In the genomic region with DNA sequence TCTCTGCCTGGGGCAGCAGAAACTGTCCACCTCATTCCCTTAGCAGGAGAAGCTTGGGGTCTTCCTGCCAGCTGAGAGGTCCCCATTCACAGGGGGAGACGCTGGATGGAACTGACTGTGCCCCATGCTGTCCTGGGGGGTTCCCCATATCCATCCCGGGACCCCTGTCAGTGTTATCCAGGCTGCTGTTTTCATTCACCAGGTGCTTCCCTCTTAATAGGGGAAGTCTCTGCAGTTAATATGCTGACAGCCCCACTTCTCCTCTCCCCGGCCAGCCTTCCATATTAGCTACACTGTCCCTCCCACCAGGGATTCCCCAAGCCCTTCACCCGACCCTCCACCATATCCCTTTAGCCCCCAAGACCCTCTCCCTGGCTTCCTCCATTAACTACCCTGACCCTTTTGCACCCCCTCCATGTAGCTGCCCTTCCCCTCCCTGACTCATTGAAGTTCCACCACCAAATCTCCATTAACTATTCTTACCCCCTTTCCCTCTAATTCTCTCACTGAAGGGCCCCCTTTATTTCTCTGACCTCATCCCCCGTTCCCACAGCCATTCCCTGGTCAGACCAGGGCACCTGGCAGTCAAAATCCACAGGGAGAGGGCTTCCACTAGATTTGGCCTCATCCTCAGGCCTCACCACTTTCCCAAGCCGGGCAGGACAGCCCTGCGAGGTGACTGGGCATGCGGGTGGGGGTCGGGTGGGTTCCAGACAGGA, we compare ENCODE assay signal across 12 cellular contexts.
DNase-seq lines count a peak whose midpoint lies in the region; ATAC-seq and TF ChIP-seq lines count a peak whose summit lies in the region.
"Had no signal": no experiment of that assay in that cellular context is flagged by ENCODE, and none has a peak within 500 bp of the region (broad histone marks: within the 10 kb centered on the region; RNA-seq: fewer than 3 reads in every experiment).

No MANE protein-coding gene starts in this region.

- CTCF ChIA-PET in CD4-positive, alpha-beta T cell (lab: Charles Lee) = no interaction called here

- DNase-seq in CD4-positive, alpha-beta T cell = no peak
- DNase-seq in coronary artery (ENCODE audit: low spot score) (no peak), nephron progenitor cell (no peak), substantia nigra (lab: John Stamatoyannopoulos, UW) (no peak), OCI-M1 (lab: John Stamatoyannopoulos, UW) (no peak), adrenal gland (no peak), NCI-H526 (lab: John Stamatoyannopoulos, UW) (no peak)
- DNase-seq: erythroblast, NCI-H226 had no signal

- peaks cover 71% of the 10 kb centered on the region for H3K27me3 ChIP-seq in CD4-positive, alpha-beta T cell (ENCODE audit: control insufficient read depth, insufficient read depth, low read length)
- H3K27me3 ChIP-seq in HUES48 (ENCODE audit: control insufficient read depth, insufficient read depth, low read length) = peaks cover 68% of the 10 kb centered on the region
- H3K27me3 ChIP-seq in adrenal gland = peaks cover 69% of the 10 kb centered on the region

- no peaks in the 10 kb centered on the region for H3K9me3 ChIP-seq in CD4-positive, alpha-beta T cell (ENCODE audit: control insufficient read depth, low read length)
- H3K9me3 ChIP-seq in HUES48 (ENCODE audit: control insufficient read depth, insufficient read depth, low read length) = no peaks in the 10 kb centered on the region
- H3K9me3 ChIP-seq in adrenal gland (replicated peaks in 1 of 3) = no peaks in the 10 kb centered on the region
- H3K9me3 ChIP-seq: neutrophil had no signal

- intact Hi-C loops in CD4-positive, alpha-beta T cell (cut with DNase I, micrococcal nuclease) = no loop called here
- intact Hi-C loops in adrenal gland (cut with DNase I) = no loop called here

- peak overlapping the region; percentile 59 for H3K4me3 Mint-ChIP-seq in CD4-positive, alpha-beta T cell
- H3K4me3 Mint-ChIP-seq in nephron progenitor cell = peak overlapping the region; percentile 74

- H3K4me1 ChIP-seq in HUES48 (ENCODE audit: control insufficient read depth, insufficient read depth, low read length) = peaks cover 13% of the 10 kb centered on the region; the same call in 1 of the 2 replicates
- peaks cover 22 to 23% of the 10 kb centered on the region in 2 donors for H3K4me1 ChIP-seq in adrenal gland (replicated peaks in 1 of 2)

- POLR2A ChIA-PET in CD4-positive, alpha-beta T cell (lab: Charles Lee) = no interaction called here

- H3K36me3 ChIP-seq in HUES48 (ENCODE audit: control insufficient read depth, insufficient read depth, low read length) (no peaks in the 10 kb centered on the region), adrenal gland (replicated peaks in 1 of 2) (no peaks in the 10 kb centered on the region)
- H3K36me3 ChIP-seq: neutrophil had no signal

- no peak overlapping the region for H3K27ac ChIP-seq in CD4-positive, alpha-beta T cell (ENCODE audit: low read depth, low read length)
- no peak overlapping the region for H3K27ac ChIP-seq in HUES48 (ENCODE audit: low read depth, low read length)
- H3K27ac ChIP-seq in coronary artery = no peak overlapping the region
- H3K27ac ChIP-seq in substantia nigra (ENCODE audit: low read depth, low read length, poor library complexity, severe bottlenecking) = no peak overlapping the region
- H3K27ac ChIP-seq in adrenal gland = no peak overlapping the region
- H3K27ac ChIP-seq: neutrophil had no signal

- TF ChIP-seq POLR2A in adrenal gland (IDR thresholded peaks at IDR 0.05) = no peak

- TF ChIP-seq CTCF in CD4-positive, alpha-beta T cell (IDR thresholded peaks at IDR 0.05) = no peak
- TF ChIP-seq CTCF in coronary artery (IDR thresholded peaks at IDR 0.05) = no peak
- TF ChIP-seq CTCF in nephron progenitor cell (IDR thresholded peaks at IDR 0.05) = no peak
- no peak for TF ChIP-seq CTCF in adrenal gland (IDR thresholded peaks at IDR 0.05)

- no peaks in the 10 kb centered on the region for H3K9me3 Mint-ChIP-seq in CD4-positive, alpha-beta T cell
- peaks cover 7% of the 10 kb centered on the region for H3K9me3 Mint-ChIP-seq in nephron progenitor cell
- H3K9me3 Mint-ChIP-seq: activated T-cell treated with anti-CD3 and anti-CD28 coated beads, Interleukin-2, amount 50 U/mL, for 24 hours had no signal

- H3K4me3 ChIP-seq in HUES48 (ENCODE audit: low read depth, low read length) (peak overlapping the region; percentile 66; the same call in 1 of the 2 replicates), coronary artery (peak overlapping the region; percentile 58), adrenal gland (peak overlapping the region in 1 of 4 donors; percentile 10)

- no peak for ATAC-seq in CD4-positive, alpha-beta T cell (ENCODE audit: poor library complexity)

- peaks cover 23% of the 10 kb centered on the region for H3K4me1 Mint-ChIP-seq in CD4-positive, alpha-beta T cell (ENCODE audit: low read depth)
- H3K4me1 Mint-ChIP-seq in nephron progenitor cell = peaks cover 67% of the 10 kb centered on the region

- 7 to 13% (median 9%) methylated on average over 7 to 9 of the region's 9 CpGs for WGBS in adrenal gland, 4 donors

- H3K9ac ChIP-seq in HUES48 (ENCODE audit: low read depth, low read length) = no peak overlapping the region

- H3K36me3 Mint-ChIP-seq in CD4-positive, alpha-beta T cell (ENCODE audit: low read depth) = no peaks in the 10 kb centered on the region
- H3K36me3 Mint-ChIP-seq in nephron progenitor cell (ENCODE audit: low read depth) = peaks cover 11% of the 10 kb centered on the region

- H3K27ac Mint-ChIP-seq in CD4-positive, alpha-beta T cell = no peak overlapping the region
- peak overlapping the region; percentile 93 for H3K27ac Mint-ChIP-seq in nephron progenitor cell
- H3K27ac Mint-ChIP-seq: activated T-cell treated with anti-CD3 and anti-CD28 coated beads, Interleukin-2, amount 50 U/mL, for 24 hours had no signal

- H3K27me3 Mint-ChIP-seq in CD4-positive, alpha-beta T cell = peaks cover 78% of the 10 kb centered on the region
- peaks cover 35% of the 10 kb centered on the region for H3K27me3 Mint-ChIP-seq in nephron progenitor cell (ENCODE audit: low read depth, poor library complexity)
